In the genomic region with DNA sequence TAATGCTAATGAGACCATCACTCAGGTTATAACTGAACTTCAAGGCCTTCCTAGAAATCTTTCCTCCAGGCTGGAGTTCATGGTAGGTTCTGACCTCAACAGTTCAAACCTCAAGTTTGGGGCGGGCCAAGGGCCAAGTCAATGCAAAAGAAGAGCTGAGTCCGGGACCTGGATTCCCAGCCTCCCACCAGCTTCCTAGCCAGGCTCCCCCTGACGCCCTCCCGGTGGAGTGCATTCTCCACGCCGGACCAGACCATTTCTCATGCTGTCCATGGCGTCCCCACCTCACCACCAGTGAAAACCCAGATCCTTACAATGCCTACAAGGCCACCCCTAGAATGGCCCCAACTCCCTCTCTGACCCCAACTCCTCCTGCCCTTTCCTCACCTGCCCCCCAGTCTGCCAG, we compare ENCODE assay signal across 9 cellular contexts. TPM values are rescaled to one million over a fixed set of nuclear protein-coding genes. Genes with fewer than 3 reads are reported as not detected.
DNase-seq lines count a peak whose midpoint lies in the region; ATAC-seq and TF ChIP-seq lines count a peak whose summit lies in the region.
"Had no signal": no experiment of that assay in that cellular context is flagged by ENCODE, and none has a peak within 500 bp of the region (broad histone marks: within the 10 kb centered on the region; RNA-seq: fewer than 3 reads in every experiment).

No MANE protein-coding gene starts in this region.

- H3K27me3 ChIP-seq in RWPE2 (ENCODE audit: insufficient read depth, poor library complexity, severe bottlenecking) (no peaks in the 10 kb centered on the region), tibial artery (no peaks in the 10 kb centered on the region), dorsolateral prefrontal cortex (peaks cover 0 to 81% (median 41%) of the 10 kb centered on the region in 45 donors)

- H3K4me1 Mint-ChIP-seq in activated naive CD4-positive, alpha-beta T cell treated with anti-CD3 and anti-CD28 coated beads, Interleukin-2, amount 10 ng/mL, durations not matched to agents 7 days and 5 days = peaks cover 65% of the 10 kb centered on the region
- H3K4me1 Mint-ChIP-seq in glutamatergic neuron (ENCODE audit: low read depth, unreplicated experiment) = peaks cover 3% of the 10 kb centered on the region

- no peak overlapping the region for H3K27ac Mint-ChIP-seq in activated naive CD4-positive, alpha-beta T cell treated with anti-CD3 and anti-CD28 coated beads, Interleukin-2, amount 10 ng/mL, durations not matched to agents 7 days and 5 days
- H3K27ac Mint-ChIP-seq in glutamatergic neuron (ENCODE audit: unreplicated experiment) = no peak overlapping the region

- CTCF ChIA-PET in activated naive CD4-positive, alpha-beta T cell treated with anti-CD3 and anti-CD28 coated beads, Interleukin-2, amount 10 ng/mL, durations not matched to agents 7 days and 5 days (lab: Charles Lee) = no interaction called here

- H3K4me3 Mint-ChIP-seq in activated naive CD4-positive, alpha-beta T cell treated with anti-CD3 and anti-CD28 coated beads, Interleukin-2, amount 10 ng/mL, durations not matched to agents 7 days and 5 days = peak overlapping the region; percentile 65
- H3K4me3 Mint-ChIP-seq in glutamatergic neuron (ENCODE audit: unreplicated experiment) = peak overlapping the region; percentile 85

- no peaks in the 10 kb centered on the region for H3K9me3 Mint-ChIP-seq in activated naive CD4-positive, alpha-beta T cell treated with anti-CD3 and anti-CD28 coated beads, Interleukin-2, amount 10 ng/mL, durations not matched to agents 7 days and 5 days
- peaks cover 8% of the 10 kb centered on the region for H3K9me3 Mint-ChIP-seq in glutamatergic neuron (ENCODE audit: unreplicated experiment)

- TF ChIP-seq CTCF in RWPE2 (IDR thresholded peaks at IDR 0.05; ENCODE audit: poor library complexity, severe bottlenecking) (no peak), glutamatergic neuron (IDR thresholded peaks at IDR 0.05; ENCODE audit: partially characterized antibody, unreplicated experiment) (no peak), tibial artery (IDR thresholded peaks at IDR 0.05) (no peak), dorsolateral prefrontal cortex (IDR thresholded peaks at IDR 0.05 in 54 of 56, conservative IDR thresholded peaks at IDR 0.05 in 2 of 56; ENCODE audit: low read depth in 1 of 56, partially characterized antibody in 56 of 56) (no peak)

- intact Hi-C loops in tibial artery (cut with DNase I; ENCODE audit: low total_unique reads) (loop anchor here (5.0 kb wide), 1 partner anchor 44 kb away; no protein-coding TSS in a partner anchor), dorsolateral prefrontal cortex (cut with DNase I) (no loop called here)

- ATAC-seq in RWPE2 (ENCODE audit: low read depth) = no peak

- no peaks in the 10 kb centered on the region for H3K9me3 ChIP-seq in RWPE2 (ENCODE audit: severe bottlenecking)
- H3K9me3 ChIP-seq in tibial artery = no peaks in the 10 kb centered on the region
- H3K9me3 ChIP-seq: BE2C had no signal

- H3K36me3 Mint-ChIP-seq in activated naive CD4-positive, alpha-beta T cell treated with anti-CD3 and anti-CD28 coated beads, Interleukin-2, amount 10 ng/mL, durations not matched to agents 7 days and 5 days = peaks cover 2% of the 10 kb centered on the region
- no peaks in the 10 kb centered on the region for H3K36me3 Mint-ChIP-seq in glutamatergic neuron (ENCODE audit: unreplicated experiment)

- peaks cover 66% of the 10 kb centered on the region for H3K27me3 Mint-ChIP-seq in activated naive CD4-positive, alpha-beta T cell treated with anti-CD3 and anti-CD28 coated beads, Interleukin-2, amount 10 ng/mL, durations not matched to agents 7 days and 5 days
- H3K27me3 Mint-ChIP-seq in glutamatergic neuron (ENCODE audit: unreplicated experiment) = peaks cover 25% of the 10 kb centered on the region

- H3K27ac ChIP-seq in RWPE2 (ENCODE audit: poor library complexity, severe bottlenecking) (no peak overlapping the region), tibial artery (peak overlapping the region; percentile 93 to 94), dorsolateral prefrontal cortex (no peak overlapping the region)

- H3K36me3 ChIP-seq in RWPE2 (ENCODE audit: low read depth) (peaks cover 29% of the 10 kb centered on the region), tibial artery (no peaks in the 10 kb centered on the region)
- H3K36me3 ChIP-seq: BE2C had no signal

- DNase-seq in activated naive CD4-positive, alpha-beta T cell treated with anti-CD3 and anti-CD28 coated beads, Interleukin-2, amount 10 ng/mL, durations not matched to agents 7 days and 5 days = no peak
- no peak for DNase-seq in activated naive CD4-positive, alpha-beta T cell (lab: John Stamatoyannopoulos, UW)
- DNase-seq in RWPE2 (ENCODE audit: low spot score) (no peak), glutamatergic neuron (no peak), tibial artery (no peak), NCI-H2029 treated with DMSO at 0.1 percent for 48 hours (lab: John Stamatoyannopoulos, UW) (no peak), AML-193 (lab: John Stamatoyannopoulos, UW) (no peak), dorsolateral prefrontal cortex (no peak)
- DNase-seq: BE2C had no signal

- peaks cover 33% of the 10 kb centered on the region for H3K4me1 ChIP-seq in RWPE2 (ENCODE audit: insufficient read depth, poor library complexity, severe bottlenecking)
- H3K4me1 ChIP-seq in tibial artery = peaks cover 0 to 61% (median 30%) of the 10 kb centered on the region in 4 donors
- H3K4me1 ChIP-seq: BE2C had no signal

- H3K4me3 ChIP-seq in RWPE2 (ENCODE audit: severe bottlenecking) (peak overlapping the region; percentile 97), tibial artery (peak overlapping the region in 1 of 2 donors; percentile 89), dorsolateral prefrontal cortex (no peak overlapping the region)

RNA-seq across cellular contexts. Expression of a gene that starts 0.8 kb away (rescaled TPM):
- total RNA-seq in glutamatergic neuron (ENCODE audit: unreplicated experiment) (6.4 TPM), dorsolateral prefrontal cortex (10 to 100 TPM in 50 of 120 experiments, 1 to 10 TPM in 70; 1.6 to 58.4 (median 8.8) TPM)

Comparison
In these comparisons a context has a peak if more than half of its experiments do, and no peak if none do; other contexts are left out.
1. H3K27ac ChIP-seq: peak in tibial artery (2 of 2); none in RWPE2 (single experiment) and dorsolateral prefrontal cortex (0 of 59).